1 cellular context compared by ENCODE assay signal in genomic region chr11:12091957-12092558, GRCh38.
TF ChIP-seq lines count a peak whose summit lies in the region.

No MANE protein-coding gene starts in this region.

TF ChIP-seq in IMR-90, 13 proteins besides CTCF, POLR2A, EP300 and RAD21 (continued from another document):
- TF ChIP-seq USF2 (IDR thresholded peaks at IDR 0.05; ENCODE audit: low read depth, low read length) (no peak), MAFK (IDR thresholded peaks at IDR 0.05; ENCODE audit: low read depth, low read length) (no peak)
